In the genomic region with DNA sequence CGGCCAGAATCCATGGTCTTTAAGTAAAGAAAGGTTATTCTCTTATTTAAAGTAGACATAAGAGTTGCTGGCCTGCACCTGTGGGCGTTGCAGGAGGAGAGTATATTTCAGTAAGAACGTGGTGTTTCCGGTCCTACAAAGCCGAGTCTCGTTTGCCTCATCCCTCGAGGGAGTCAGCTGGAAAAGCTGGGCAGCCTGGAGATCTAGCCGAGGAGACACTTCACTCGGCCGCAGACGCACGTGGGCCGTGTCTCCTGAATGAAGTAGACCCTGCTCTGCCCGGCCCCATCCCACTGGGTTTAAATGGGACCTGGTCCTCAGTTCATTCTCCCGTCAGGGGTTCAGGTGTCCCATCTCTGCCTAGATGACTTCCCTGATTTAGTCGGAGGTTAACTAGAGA, we compare ENCODE assay signal across 31 cellular contexts.
"Had no signal": no experiment of that assay in that cellular context is flagged by ENCODE, and none has a peak within 500 bp of the region (broad histone marks: within the 10 kb centered on the region; RNA-seq: fewer than 3 reads in every experiment).

No MANE protein-coding gene starts in this region.

- H3K27ac ChIP-seq: body of pancreas, brain microvascular endothelial cell, breast epithelium, WERI-Rb-1 had no signal

- ATAC-seq: activated CD4-positive, alpha-beta T cell treated with anti-CD3 and anti-CD28 coated beads for 36 hours; activated CD4-positive, CD25-positive, alpha-beta regulatory T cell treated with anti-CD3 and anti-CD28 coated beads, Interleukin-2, amount 50 U/mL, for 24 hours; activated CD8-positive, alpha-beta memory T cell treated with anti-CD3 and anti-CD28 coated beads, Interleukin-2, amount 10 ng/mL, durations not matched to agents 7 days and 5 days; activated CD8-positive, alpha-beta T cell treated with anti-CD3 and anti-CD28 coated beads, Interleukin-2, amount 10 ng/mL, durations not matched to agents 7 days and 5 days; activated naive CD8-positive, alpha-beta T cell treated with anti-CD3 and anti-CD28 coated beads, Interleukin-2, amount 50 U/mL, for 24 hours; body of pancreas; WTC11 had no signal

- H3K4me3 ChIP-seq: body of pancreas, breast epithelium had no signal

- DNase-seq: activated CD4-positive, alpha-beta memory T cell treated with anti-CD3 and anti-CD28 coated beads, Interleukin-2, amount 10 ng/mL, durations not matched to agents 7 days and 5 days; activated CD4-positive, alpha-beta T cell treated with anti-CD3 and anti-CD28 coated beads for 1 hour; activated CD4-positive, alpha-beta T cell treated with anti-CD3 and anti-CD28 coated beads for 36 hours; activated CD4-positive, alpha-beta T cell treated with anti-CD3 and anti-CD28 coated beads for 48 hours; activated CD4-positive, alpha-beta T cell treated with anti-CD3 and anti-CD28 coated beads, Interleukin-2, amount 10 ng/mL, durations not matched to agents 7 days and 5 days; activated CD4-positive, alpha-beta T cell treated with anti-CD3 and anti-CD28 coated beads, Interleukin-2, amount 50 U/mL, for 48 hours; activated CD4-positive, CD25-positive, alpha-beta regulatory T cell; activated CD8-positive, alpha-beta memory T cell treated with anti-CD3 and anti-CD28 coated beads for 24 hours; activated CD8-positive, alpha-beta memory T cell treated with anti-CD3 and anti-CD28 coated beads, Interleukin-2, amount 10 ng/mL, durations not matched to agents 7 days and 5 days; activated CD8-positive, alpha-beta memory T cell treated with anti-CD3 and anti-CD28 coated beads, Interleukin-2, amount 50 U/mL, for 48 hours; activated CD8-positive, alpha-beta T cell treated with anti-CD3 and anti-CD28 coated beads, Interleukin-2, amount 10 ng/mL, durations not matched to agents 7 days and 5 days; activated effector memory CD4-positive, alpha-beta T cell treated with Interleukin-2 at 50 U/mL for 16 hours; activated gamma-delta T cell; activated naive CD4-positive, alpha-beta T cell treated with anti-CD3 and anti-CD28 coated beads, Interleukin-2, amount 10 ng/mL, durations not matched to agents 7 days and 5 days; activated naive CD4-positive, alpha-beta T cell treated with Interleukin-2 at 50 U/mL for 16 hours; activated naive CD8-positive, alpha-beta T cell treated with anti-CD3 and anti-CD28 coated beads, Interleukin-2, amount 10 ng/mL, durations not matched to agents 7 days and 5 days; activated naive CD8-positive, alpha-beta T cell treated with anti-CD3 and anti-CD28 coated beads, Interleukin-2, amount 50 U/mL, for 24 hours; activated T-cell treated with anti-CD3 and anti-CD28 coated beads, Interleukin-2, amount 50 U/mL, for 24 hours; activated T-cell treated with anti-CD3 and anti-CD28 coated beads, Interleukin-2, amount 50 U/mL, for 48 hours; aorta; body of pancreas; brain microvascular endothelial cell; central memory CD4-positive, alpha-beta T cell; T-helper 1 cell; T-helper 2 cell; T-helper 9 cell; WERI-Rb-1 had no signal

- FAIRE-seq: astrocyte had no signal

- H3K27me3 ChIP-seq: body of pancreas, brain microvascular endothelial cell, breast epithelium had no signal

- H3K4me1 ChIP-seq: body of pancreas, breast epithelium had no signal

- H3K9me3 ChIP-seq: body of pancreas, breast epithelium had no signal

- H3K36me3 ChIP-seq: brain microvascular endothelial cell, breast epithelium, WERI-Rb-1 had no signal
